In genomic region chr10:114683593-114683992, GRCh38 we compare ENCODE assay signal across 13 cellular contexts. TPM values are rescaled to one million over a fixed set of nuclear protein-coding genes. Genes with fewer than 3 reads are reported as not detected.
DNase-seq lines count a peak whose midpoint lies in the region; ATAC-seq, FAIRE-seq and TF ChIP-seq lines count a peak whose summit lies in the region.
"Had no signal": no experiment of that assay in that cellular context is flagged by ENCODE, and none has a peak within 500 bp of the region (broad histone marks: within the 10 kb centered on the region; RNA-seq: fewer than 3 reads in every experiment).

No MANE protein-coding gene starts in this region.

- H3K9me3 Mint-ChIP-seq in Calu3 (ENCODE audit: low read depth, unreplicated experiment) = no peaks in the 10 kb centered on the region
- no peaks in the 10 kb centered on the region for H3K9me3 Mint-ChIP-seq in immature natural killer cell
- H3K9me3 Mint-ChIP-seq: naive thymus-derived CD8-positive, alpha-beta T cell had no signal

- peaks cover 5 to 14% of the 10 kb centered on the region in 2 donors for H3K4me1 ChIP-seq in small intestine (ENCODE audit: control insufficient read depth in 2 of 2, insufficient read depth in 1 of 2, low read depth in 1 of 2, low read length in 1 of 2)

- intact Hi-C loops in Calu3 (cut with micrococcal nuclease; ENCODE audit: unreplicated experiment) = no loop called here

- whole genome bisulfite sequencing in small intestine, 3 donors = 68 to 74% (median 74%) methylated on average over 9 of the region's 9 CpGs

- peak overlapping the region; percentile 54 for H3K27ac ChIP-seq in cingulate gyrus (ENCODE audit: low read depth, low read length)
- H3K27ac ChIP-seq in small intestine (ENCODE audit: low read depth in 1 of 2, low read length in 1 of 2) = peak overlapping the region; percentile 53 to 80

- ATAC-seq in left lobe of liver (peak; percentile 8), GM21717 (IDR thresholded peaks at IDR 0.05; ENCODE audit: unreplicated experiment) (no peak), GM18505 (IDR thresholded peaks at IDR 0.05; ENCODE audit: unreplicated experiment) (no peak)
- ATAC-seq: naive thymus-derived CD8-positive, alpha-beta T cell had no signal

- no peaks in the 10 kb centered on the region for H3K27me3 ChIP-seq in small intestine (ENCODE audit: control insufficient read depth in 2 of 2, insufficient read depth in 2 of 2, low read length in 2 of 2)

- peak overlapping the region; percentile 62 for H3K4me3 Mint-ChIP-seq in Calu3 (ENCODE audit: low read depth, unreplicated experiment)
- no peak overlapping the region for H3K4me3 Mint-ChIP-seq in immature natural killer cell
- H3K4me3 Mint-ChIP-seq: naive thymus-derived CD8-positive, alpha-beta T cell had no signal

- no peaks in the 10 kb centered on the region for H3K9me3 ChIP-seq in small intestine (ENCODE audit: control insufficient read depth, low read depth)

- no TSS peak for BruUV-seq in Calu3 (replicated peaks; lab: Mats Ljungman, UMichigan)

- no peak for TF ChIP-seq CTCF in Calu3 (IDR thresholded peaks at IDR 0.05; ENCODE audit: unreplicated experiment)

- H3K36me3 Mint-ChIP-seq in Calu3 (ENCODE audit: insufficient read depth, unreplicated experiment) (peaks cover 6% of the 10 kb centered on the region), immature natural killer cell (no peaks in the 10 kb centered on the region)
- H3K36me3 Mint-ChIP-seq: naive thymus-derived CD8-positive, alpha-beta T cell had no signal

- TF ChIP-seq POLR2A in GM18505 (IDR thresholded peaks at IDR 0.05; ENCODE audit: borderline replicate concordance, extremely low read depth, insufficient read depth, insufficient read length) = no peak

- no peaks in the 10 kb centered on the region for H3K36me3 ChIP-seq in small intestine (ENCODE audit: control insufficient read depth in 2 of 2, insufficient read depth in 2 of 2, low read length in 2 of 2)

- no peak overlapping the region for H3K4me3 ChIP-seq in small intestine (ENCODE audit: low read depth in 1 of 2, low read length in 2 of 2)

- CTCF ChIA-PET in Calu3 (lab: Charles Lee) = no interaction called here

- H3K27ac Mint-ChIP-seq in Calu3 (ENCODE audit: unreplicated experiment) (peak overlapping the region; percentile 86), immature natural killer cell (no peak overlapping the region)
- H3K27ac Mint-ChIP-seq: naive thymus-derived CD8-positive, alpha-beta T cell had no signal

- DNase-seq in Calu3 = no peak
- no peak for DNase-seq in left lobe of liver (ENCODE audit: low spot score)
- no peak for DNase-seq in small intestine
- no peak for DNase-seq in immature natural killer cell
- no peak for DNase-seq in NCI-H187 (lab: John Stamatoyannopoulos, UW)
- DNase-seq: activated gamma-delta T cell; DMS153; MM.1S; naive thymus-derived CD8-positive, alpha-beta T cell; T-helper 2 cell had no signal

- H3K27me3 Mint-ChIP-seq in Calu3 (ENCODE audit: unreplicated experiment) = no peaks in the 10 kb centered on the region
- peaks cover 2 to 4% (median 2%) of the 10 kb centered on the region in 3 donors for H3K27me3 Mint-ChIP-seq in immature natural killer cell (ENCODE audit: low read depth in 3 of 3)

- peaks cover 65% of the 10 kb centered on the region for H3K4me1 Mint-ChIP-seq in Calu3 (ENCODE audit: low read depth, unreplicated experiment)
- H3K4me1 Mint-ChIP-seq in immature natural killer cell = no peaks in the 10 kb centered on the region
- H3K4me1 Mint-ChIP-seq: naive thymus-derived CD8-positive, alpha-beta T cell had no signal

- no peak for FAIRE-seq in small intestine (lab: Jason Lieb, UNC)

RNA-seq across cellular contexts. Expression of gene ABLIM1, which starts 25.5 kb away (rescaled TPM):
- total RNA-seq in Calu3 (2022) (81.1 and 89.4 TPM in 2 replicates), left lobe of liver (47.0 TPM)
- polyA plus RNA-seq in small intestine (10 to 100 TPM; 25.7 to 41.4 (median 32.2) TPM), immature natural killer cell (100 to 1,000 TPM in 1 of 3 donors, 10 to 100 TPM in 2; 66.2 to 121 (median 74.1) TPM)
